22 cellular contexts compared by ENCODE assay signal in the genomic region with DNA sequence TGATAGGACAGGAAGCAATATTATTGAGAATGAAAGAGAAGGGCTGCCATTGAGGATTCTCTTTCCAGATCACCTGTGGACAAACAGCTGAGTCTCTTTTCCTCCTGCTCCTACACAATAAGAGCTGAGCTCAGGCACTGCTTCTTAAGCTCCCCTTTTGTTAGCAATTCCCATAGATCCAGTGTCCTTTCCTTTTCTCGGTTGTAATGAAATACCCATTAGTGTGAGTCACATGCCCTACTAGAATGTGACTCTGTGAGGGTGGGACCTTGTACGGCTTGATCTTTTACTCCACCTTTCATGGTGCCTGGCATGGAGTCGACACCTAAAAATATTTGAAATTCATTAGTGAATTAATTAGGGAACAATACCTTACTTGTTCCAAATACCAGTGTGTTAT.
DNase-seq lines count a peak whose midpoint lies in the region; ATAC-seq and TF ChIP-seq lines count a peak whose summit lies in the region.
"Had no signal": no experiment of that assay in that cellular context is flagged by ENCODE, and none has a peak within 500 bp of the region (broad histone marks: within the 10 kb centered on the region; RNA-seq: fewer than 3 reads in every experiment).

No MANE protein-coding gene starts in this region.

- H2AFZ ChIP-seq in PC-3 (ENCODE audit: low read length) = no peak overlapping the region
- H2AFZ ChIP-seq: hepatocyte, PC-9 had no signal

- no peak for TF ChIP-seq CTCF in PC-3 (conservative IDR thresholded peaks at IDR 0.05; ENCODE audit: low read depth, low read length)
- no peak for TF ChIP-seq CTCF in epithelial cell of esophagus (IDR thresholded peaks at IDR 0.05; ENCODE audit: insufficient read depth, low read depth, low read length, missing control alignments)
- TF ChIP-seq CTCF in progenitor cell of endocrine pancreas (IDR thresholded peaks at IDR 0.05; ENCODE audit: unreplicated experiment) = no peak
- TF ChIP-seq CTCF in right lobe of liver (IDR thresholded peaks at IDR 0.05) = no peak

- BruUV-seq in PC-3 (replicated peaks; lab: Mats Ljungman, UMichigan) = no TSS peak

- no peak overlapping the region for H3K27ac ChIP-seq in PC-3 (ENCODE audit: low read length)
- H3K27ac ChIP-seq in right lobe of liver = no peak overlapping the region
- H3K27ac ChIP-seq: coronary artery, hepatocyte, PC-9, thoracic aorta had no signal

- no peak overlapping the region for H3K4me3 Mint-ChIP-seq in progenitor cell of endocrine pancreas (ENCODE audit: low read depth)
- H3K4me3 Mint-ChIP-seq: activated CD8-positive, alpha-beta T cell treated with anti-CD3 and anti-CD28 coated beads for 36 hours; activated naive CD4-positive, alpha-beta T cell treated with anti-CD3 and anti-CD28 coated beads, Interleukin-2, amount 50 U/mL, for 24 hours; activated T-cell treated with anti-CD3 and anti-CD28 coated beads, Interleukin-2, amount 50 U/mL, for 4 hours; CD8-positive, alpha-beta memory T cell; memory B cell had no signal

- intact Hi-C loops in PC-3 (cut with micrococcal nuclease) = no loop called here
- intact Hi-C loops in right lobe of liver (cut with DNase I) = no loop called here

- CTCF ChIA-PET in PC-3 (lab: Charles Lee) = no interaction called here

- no peaks in the 10 kb centered on the region for H3K9me3 Mint-ChIP-seq in progenitor cell of endocrine pancreas (ENCODE audit: low read depth)
- H3K9me3 Mint-ChIP-seq: activated CD8-positive, alpha-beta T cell treated with anti-CD3 and anti-CD28 coated beads for 36 hours; activated naive CD4-positive, alpha-beta T cell treated with anti-CD3 and anti-CD28 coated beads, Interleukin-2, amount 50 U/mL, for 24 hours; activated T-cell treated with anti-CD3 and anti-CD28 coated beads, Interleukin-2, amount 50 U/mL, for 4 hours; CD8-positive, alpha-beta memory T cell; memory B cell had no signal

- WGBS in right lobe of liver (ENCODE audit: insufficient coverage, low coverage, low lambda C conversion rate, missing lambda C conversion rate) = 88% methylated on average over 2 of the region's 3 CpGs

- peaks cover 9% of the 10 kb centered on the region; the same call in 1 of the 2 replicates for H3K4me1 ChIP-seq in PC-3 (ENCODE audit: insufficient read depth, low read length)
- peaks cover 0 to 5% (median 0%) of the 10 kb centered on the region in 4 donors for H3K4me1 ChIP-seq in right lobe of liver

- H3K4me3 ChIP-seq in PC-3 (ENCODE audit: low read length) (no peak overlapping the region), epithelial cell of esophagus (ENCODE audit: low read length) (no peak overlapping the region), right lobe of liver (no peak overlapping the region)
- H3K4me3 ChIP-seq: coronary artery, hepatocyte, PC-9, thoracic aorta had no signal

- no peaks in the 10 kb centered on the region for H4K20me1 ChIP-seq in PC-3 (ENCODE audit: low read length)

- peaks cover 14% of the 10 kb centered on the region for H3K4me1 Mint-ChIP-seq in progenitor cell of endocrine pancreas (ENCODE audit: low read depth)
- H3K4me1 Mint-ChIP-seq: activated naive CD4-positive, alpha-beta T cell treated with anti-CD3 and anti-CD28 coated beads, Interleukin-2, amount 50 U/mL, for 24 hours had no signal

- no peaks in the 10 kb centered on the region for H3K36me3 ChIP-seq in PC-3 (ENCODE audit: low read depth, low read length)
- no peaks in the 10 kb centered on the region for H3K36me3 ChIP-seq in right lobe of liver
- H3K36me3 ChIP-seq: thoracic aorta had no signal

- no peak for TF ChIP-seq POLR2A in right lobe of liver (IDR thresholded peaks at IDR 0.05)

- H3K9me3 ChIP-seq in PC-3 (ENCODE audit: low read length) = no peaks in the 10 kb centered on the region
- H3K9me3 ChIP-seq in right lobe of liver = no peaks in the 10 kb centered on the region
- H3K9me3 ChIP-seq: thoracic aorta had no signal

- H3K9ac ChIP-seq in PC-3 (ENCODE audit: low read length) = no peak overlapping the region

- no peaks in the 10 kb centered on the region for H3K27me3 Mint-ChIP-seq in progenitor cell of endocrine pancreas
- H3K27me3 Mint-ChIP-seq: activated CD8-positive, alpha-beta T cell treated with anti-CD3 and anti-CD28 coated beads for 36 hours; activated naive CD4-positive, alpha-beta T cell treated with anti-CD3 and anti-CD28 coated beads, Interleukin-2, amount 50 U/mL, for 24 hours; CD8-positive, alpha-beta memory T cell; memory B cell had no signal

- DNase-seq in H4 (ENCODE audit: low spot score) = peak; percentile 27
- DNase-seq in PC-3 = peak; percentile 17
- peak; percentile 71 for DNase-seq in epithelial cell of esophagus (ENCODE audit: low read depth)
- peak; percentile 49 for DNase-seq in renal cortical epithelial cell (ENCODE audit: low read depth)
- DNase-seq in DMS114 treated with DMSO at 0.1 percent for 48 hours (lab: John Stamatoyannopoulos, UW; ENCODE audit: unreplicated experiment) = no peak
- no peak for DNase-seq in progenitor cell of endocrine pancreas (ENCODE audit: low spot score, unreplicated experiment)
- no peak for DNase-seq in right lobe of liver
- no peak for DNase-seq in 8988T
- DNase-seq: activated T-cell treated with anti-CD3 and anti-CD28 coated beads, Interleukin-2, amount 50 U/mL, for 4 hours; CD8-positive, alpha-beta memory T cell; DMS79 treated with DMSO at 0.1 percent for 48 hours; kidney; NCI-H1417 treated with DMSO at 0.1 percent for 48 hours; NCI-H774; PC-9; stimulated activated CD4-positive, alpha-beta T cell treated with anti-CD3 and anti-CD28 coated beads, Interleukin-15, amount 100 ng/mL, for 24 hours had no signal

- no peak for ATAC-seq in PC-3
- no peak for ATAC-seq in right lobe of liver
- ATAC-seq: activated CD8-positive, alpha-beta T cell treated with anti-CD3 and anti-CD28 coated beads for 36 hours had no signal

- POLR2A ChIA-PET in PC-3 (lab: Charles Lee; ENCODE audit: unreplicated experiment) = no interaction called here

- no peaks in the 10 kb centered on the region for H3F3A ChIP-seq in PC-3 (ENCODE audit: low read length, unreplicated experiment)

- H3K27me3 ChIP-seq in PC-3 (ENCODE audit: low read length) = no peaks in the 10 kb centered on the region
- no peaks in the 10 kb centered on the region for H3K27me3 ChIP-seq in right lobe of liver
- H3K27me3 ChIP-seq: hepatocyte had no signal

- no peak overlapping the region for H3K4me2 ChIP-seq in PC-3 (ENCODE audit: low read length)
- H3K4me2 ChIP-seq: hepatocyte, PC-9 had no signal

- no peaks in the 10 kb centered on the region for H3K79me2 ChIP-seq in PC-3 (ENCODE audit: low read length)
- H3K79me2 ChIP-seq: hepatocyte had no signal

- no peak overlapping the region for H3K27ac Mint-ChIP-seq in progenitor cell of endocrine pancreas
- H3K27ac Mint-ChIP-seq: activated CD8-positive, alpha-beta T cell treated with anti-CD3 and anti-CD28 coated beads for 36 hours; activated naive CD4-positive, alpha-beta T cell treated with anti-CD3 and anti-CD28 coated beads, Interleukin-2, amount 50 U/mL, for 24 hours; memory B cell had no signal

- H3K9me2 ChIP-seq in PC-3 (replicated peaks; ENCODE audit: low read length) = no peaks in the 10 kb centered on the region

- no peaks in the 10 kb centered on the region for H3K36me3 Mint-ChIP-seq in progenitor cell of endocrine pancreas (ENCODE audit: insufficient read depth)

Comparison
In these comparisons a context has a peak if more than half of its experiments do, and no peak if none do; other contexts are left out.
1. DNase-seq: peak in H4 (single experiment), PC-3 (single experiment), epithelial cell of esophagus (single experiment) and renal cortical epithelial cell (single experiment); none in DMS114 treated with DMSO at 0.1 percent for 48 hours (single experiment), progenitor cell of endocrine pancreas (single experiment), right lobe of liver (0 of 3) and 8988T (single experiment).